Comparison of ENCODE assay signal across 32 cellular contexts in genomic region chr1:25973610-25974355, GRCh38. TPM values are rescaled to one million over a fixed set of nuclear protein-coding genes. Genes with fewer than 3 reads are reported as not detected.
DNase-seq lines count a peak whose midpoint lies in the region; ATAC-seq and TF ChIP-seq lines count a peak whose summit lies in the region.
"Had no signal": no experiment of that assay in that cellular context is flagged by ENCODE, and none has a peak within 500 bp of the region (broad histone marks: within the 10 kb centered on the region; RNA-seq: fewer than 3 reads in every experiment).

No MANE protein-coding gene starts in this region.

- WGBS in thymus = 98% methylated on average over 6 of the region's 6 CpGs

- ATAC-seq in natural killer cell = no peak
- ATAC-seq in natural killer cell treated with Interleukin-12 subunit alpha and Interleukin-12 subunit beta and Interleukin-15 and Interleukin-18, amount 100 ng/mL, for 72 hours = no peak
- ATAC-seq: K562; right cardiac atrium; stimulated activated naive CD8-positive, alpha-beta T cell treated with anti-CD3 and anti-CD28 coated beads, Interleukin-15, Interleukin-2, amounts not matched to agents 100 U/mL and 50 U/mL, for 24 hours had no signal

- H3K4me3 Mint-ChIP-seq in natural killer cell = no peak overlapping the region
- H3K4me3 Mint-ChIP-seq in natural killer cell treated with Interleukin-12 subunit alpha and Interleukin-12 subunit beta and Interleukin-15 and Interleukin-18, amount 100 ng/mL, for 72 hours = no peak overlapping the region
- H3K4me3 Mint-ChIP-seq: activated T-helper 1 cell treated with anti-CD3 and anti-CD28 coated beads, Interleukin-12 subunit alpha, Interleukin-12 subunit beta, Interleukin-2, Interleukin-4 antibody, amounts not matched to agents 30 ng/mL and 10 ng/mL and 1 ng/mL, durations not matched to agents 14 hours and 24 hours and 36 hours; CD14-positive monocyte; central memory CD8-positive, alpha-beta T cell; mesothelial cell of epicardium had no signal

- peaks cover 63% of the 10 kb centered on the region in 2 donors for H3K4me1 Mint-ChIP-seq in natural killer cell
- peaks cover 28 to 37% of the 10 kb centered on the region in 2 donors for H3K4me1 Mint-ChIP-seq in natural killer cell treated with Interleukin-12 subunit alpha and Interleukin-12 subunit beta and Interleukin-15 and Interleukin-18, amount 100 ng/mL, for 72 hours (ENCODE audit: low read depth in 2 of 2)

- TF ChIP-seq CTCF in natural killer cell (IDR thresholded peaks at IDR 0.05) (no peak), OCI-LY1 (IDR thresholded peaks at IDR 0.05; ENCODE audit: low read length) (no peak), right atrium auricular region (IDR thresholded peaks at IDR 0.05) (no peak)

- no peak overlapping the region for H3K9ac ChIP-seq in OCI-LY1 (ENCODE audit: low read length)
- H3K9ac ChIP-seq: GM23248, parathyroid adenoma had no signal

- intact Hi-C loops in natural killer cell (cut with micrococcal nuclease) = no loop called here

- DNase-seq in natural killer cell (no peak), inferior parietal cortex (ENCODE audit: extremely low spot score) (peak; percentile 28), NOMO-1 treated with DMSO at 0.1 percent for 48 hours (lab: John Stamatoyannopoulos, UW; ENCODE audit: unreplicated experiment) (no peak), right atrium auricular region (ENCODE audit: low spot score) (no peak), SHP77 treated with DMSO at 0.1 percent for 48 hours (lab: John Stamatoyannopoulos, UW) (no peak)
- no peak for DNase-seq in natural killer cell treated with Interleukin-12 subunit alpha and Interleukin-12 subunit beta and Interleukin-15 and Interleukin-18, amount 100 ng/mL, for 72 hours (ENCODE audit: low spot score)
- DNase-seq: activated CD4-positive, alpha-beta T cell treated with anti-CD3 and anti-CD28 coated beads for 1 hour; activated naive CD4-positive, alpha-beta T cell treated with anti-CD3 and anti-CD28 coated beads, Interleukin-2, amount 50 U/mL, for 16 hours; DMS153; foreskin melanocyte; GM23248; left ventricle myocardium inferior; NCI-H146; NCI-H510A treated with DMSO at 0.1 percent for 48 hours; NK-92 treated with Interleukin-12 subunit alpha and Interleukin-12 subunit beta, amount 100 ng/mL, for 24 hours; Peyer's patch; right cardiac atrium; stimulated activated CD4-positive, alpha-beta T cell treated with anti-CD3 and anti-CD28 coated beads, Interleukin-12 subunit alpha, Interleukin-12 subunit beta, amount 100 ng/mL, for 4 hours; stimulated activated CD4-positive, alpha-beta T cell treated with anti-CD3 and anti-CD28 coated beads, Interleukin-4, amount 100 ng/mL, for 4 hours; stimulated activated naive CD8-positive, alpha-beta T cell treated with anti-CD3 and anti-CD28 coated beads, Interleukin-15, Interleukin-2, amounts not matched to agents 100 U/mL and 50 U/mL, for 24 hours; tibial artery had no signal

- H3K27me3 Mint-ChIP-seq in natural killer cell (ENCODE audit: low read depth in 2 of 2) = no peaks in the 10 kb centered on the region
- H3K27me3 Mint-ChIP-seq in natural killer cell treated with Interleukin-12 subunit alpha and Interleukin-12 subunit beta and Interleukin-15 and Interleukin-18, amount 100 ng/mL, for 72 hours = no peaks in the 10 kb centered on the region
- H3K27me3 Mint-ChIP-seq: central memory CD8-positive, alpha-beta T cell had no signal

- no peaks in the 10 kb centered on the region for H3K9me3 Mint-ChIP-seq in natural killer cell
- no peaks in the 10 kb centered on the region for H3K9me3 Mint-ChIP-seq in natural killer cell treated with Interleukin-12 subunit alpha and Interleukin-12 subunit beta and Interleukin-15 and Interleukin-18, amount 100 ng/mL, for 72 hours
- H3K9me3 Mint-ChIP-seq: activated T-helper 1 cell treated with anti-CD3 and anti-CD28 coated beads, Interleukin-12 subunit alpha, Interleukin-12 subunit beta, Interleukin-2, Interleukin-4 antibody, amounts not matched to agents 30 ng/mL and 10 ng/mL and 1 ng/mL, durations not matched to agents 14 hours and 24 hours and 36 hours; CD14-positive monocyte; central memory CD8-positive, alpha-beta T cell; mesothelial cell of epicardium had no signal

- H3K27ac ChIP-seq in OCI-LY1 (ENCODE audit: low read depth, low read length, poor library complexity, severe bottlenecking) (peak overlapping the region; percentile 98), thymus (ENCODE audit: low read depth) (peak overlapping the region; percentile 86), right atrium auricular region (no peak overlapping the region)
- H3K27ac ChIP-seq: epithelial cell of prostate, GM23248, left ventricle myocardium inferior, parathyroid adenoma, Peyer's patch, SJSA1, tibial artery had no signal

- H4K20me1 ChIP-seq in OCI-LY1 (ENCODE audit: insufficient read depth, low read length) = no peaks in the 10 kb centered on the region

- no peaks in the 10 kb centered on the region for H3K27me3 ChIP-seq in OCI-LY1 (ENCODE audit: insufficient read depth, low read length)
- H3K27me3 ChIP-seq in thymus (ENCODE audit: control insufficient read depth, insufficient read depth) = no peaks in the 10 kb centered on the region
- H3K27me3 ChIP-seq in right atrium auricular region = no peaks in the 10 kb centered on the region
- H3K27me3 ChIP-seq: Peyer's patch, SJSA1, tibial artery had no signal

- H3K4me3 ChIP-seq in OCI-LY1 (ENCODE audit: low read depth, low read length, poor library complexity, severe bottlenecking) (no peak overlapping the region), thymus (ENCODE audit: low read length) (no peak overlapping the region), right atrium auricular region (no peak overlapping the region)
- H3K4me3 ChIP-seq: GM23248, K562, left ventricle myocardium inferior, Peyer's patch, SJSA1, tibial artery had no signal

- H3K4me1 ChIP-seq in OCI-LY1 (ENCODE audit: insufficient read depth, low read length, severe bottlenecking) (peaks cover 37% of the 10 kb centered on the region), thymus (ENCODE audit: control insufficient read depth, insufficient read depth, low read length) (peaks cover 40% of the 10 kb centered on the region), right atrium auricular region (no peaks in the 10 kb centered on the region)
- H3K4me1 ChIP-seq: left ventricle myocardium inferior, parathyroid adenoma, SJSA1, tibial artery had no signal

- H2AFZ ChIP-seq in OCI-LY1 (ENCODE audit: low read length) = no peak overlapping the region
- H2AFZ ChIP-seq: GM23248, parathyroid adenoma had no signal

- H3K79me2 ChIP-seq in OCI-LY1 (ENCODE audit: insufficient read depth, low read length) = no peaks in the 10 kb centered on the region
- H3K79me2 ChIP-seq: parathyroid adenoma had no signal

- H3K36me3 Mint-ChIP-seq in natural killer cell = peaks cover 23% of the 10 kb centered on the region
- H3K36me3 Mint-ChIP-seq in natural killer cell treated with Interleukin-12 subunit alpha and Interleukin-12 subunit beta and Interleukin-15 and Interleukin-18, amount 100 ng/mL, for 72 hours = peaks cover 32% of the 10 kb centered on the region

- H3K27ac Mint-ChIP-seq in natural killer cell = peak overlapping the region; percentile 36 to 83
- H3K27ac Mint-ChIP-seq in natural killer cell treated with Interleukin-12 subunit alpha and Interleukin-12 subunit beta and Interleukin-15 and Interleukin-18, amount 100 ng/mL, for 72 hours = peak overlapping the region in 1 of 2 donors; percentile 49
- H3K27ac Mint-ChIP-seq: activated T-helper 1 cell treated with anti-CD3 and anti-CD28 coated beads, Interleukin-12 subunit alpha, Interleukin-12 subunit beta, Interleukin-2, Interleukin-4 antibody, amounts not matched to agents 30 ng/mL and 10 ng/mL and 1 ng/mL, durations not matched to agents 14 hours and 24 hours and 36 hours; CD14-positive monocyte; mesothelial cell of epicardium had no signal

- no peaks in the 10 kb centered on the region for H3K9me2 ChIP-seq in OCI-LY1 (ENCODE audit: low read depth, low read length)

- peaks cover 5% of the 10 kb centered on the region; the same call in 1 of the 2 replicates for H3F3A ChIP-seq in OCI-LY1 (ENCODE audit: insufficient read depth, low read length)

- H3K4me2 ChIP-seq in OCI-LY1 (ENCODE audit: low read length) = no peak overlapping the region

- H3K9me3 ChIP-seq in OCI-LY1 (ENCODE audit: low read length) (no peaks in the 10 kb centered on the region), thymus (ENCODE audit: control insufficient read depth) (peaks cover 2% of the 10 kb centered on the region), right atrium auricular region (no peaks in the 10 kb centered on the region)
- H3K9me3 ChIP-seq: left ventricle myocardium inferior, Peyer's patch, SJSA1, tibial artery had no signal

- H3K36me3 ChIP-seq in OCI-LY1 (ENCODE audit: insufficient read depth, low read length) = peaks cover 46% of the 10 kb centered on the region; the same call in 1 of the 2 replicates
- H3K36me3 ChIP-seq in thymus (ENCODE audit: control insufficient read depth, insufficient read depth) = peaks cover 80% of the 10 kb centered on the region
- H3K36me3 ChIP-seq in right atrium auricular region = peaks cover 49% of the 10 kb centered on the region

RNA-seq across cellular contexts. Expression of gene PAFAH2, which starts 24.1 kb away (rescaled TPM):
- total RNA-seq in natural killer cell (10 to 100 TPM; 39.0 to 95.1 (median 68.6) TPM), right atrium auricular region (1 to 10 TPM; 4.3 to 5.5 TPM)
- total RNA-seq in natural killer cell treated with Interleukin-12 subunit alpha and Interleukin-12 subunit beta and Interleukin-15 and Interleukin-18, amount 100 ng/mL, for 72 hours = 10 to 100 TPM; 14.2 to 20.0 TPM
- 28.2 TPM for polyA plus RNA-seq in thymus

RNA-seq across cellular contexts. Expression of gene EXTL1, which starts 47.8 kb away (rescaled TPM):
- not detected for total RNA-seq in natural killer cell
- total RNA-seq in natural killer cell treated with Interleukin-12 subunit alpha and Interleukin-12 subunit beta and Interleukin-15 and Interleukin-18, amount 100 ng/mL, for 72 hours = not detected
- polyA plus RNA-seq in thymus = 0.14 TPM
- 1 to 10 TPM in 1 of 2 donors, under 1 TPM in 1; 0.79 to 1.4 TPM for total RNA-seq in right atrium auricular region
- total RNA-seq: Peyer's patch; T-helper 1 cell treated with Interleukin-12 subunit alpha and Interleukin-12 subunit beta and Interleukin-4 antibody, amounts not matched to agents 30 ng/mL and 1 ng/mL, for 36 hours had no signal
- polyA plus RNA-seq: CD14-positive monocyte had no signal

Comparison
In these comparisons a context has a peak if more than half of its experiments do, and no peak if none do; other contexts are left out.
1. H3K27ac ChIP-seq: peak in OCI-LY1 (single experiment) and thymus (single experiment); none in right atrium auricular region (0 of 2).